Comparison of ENCODE assay signal across 8 cellular contexts in the genomic region with DNA sequence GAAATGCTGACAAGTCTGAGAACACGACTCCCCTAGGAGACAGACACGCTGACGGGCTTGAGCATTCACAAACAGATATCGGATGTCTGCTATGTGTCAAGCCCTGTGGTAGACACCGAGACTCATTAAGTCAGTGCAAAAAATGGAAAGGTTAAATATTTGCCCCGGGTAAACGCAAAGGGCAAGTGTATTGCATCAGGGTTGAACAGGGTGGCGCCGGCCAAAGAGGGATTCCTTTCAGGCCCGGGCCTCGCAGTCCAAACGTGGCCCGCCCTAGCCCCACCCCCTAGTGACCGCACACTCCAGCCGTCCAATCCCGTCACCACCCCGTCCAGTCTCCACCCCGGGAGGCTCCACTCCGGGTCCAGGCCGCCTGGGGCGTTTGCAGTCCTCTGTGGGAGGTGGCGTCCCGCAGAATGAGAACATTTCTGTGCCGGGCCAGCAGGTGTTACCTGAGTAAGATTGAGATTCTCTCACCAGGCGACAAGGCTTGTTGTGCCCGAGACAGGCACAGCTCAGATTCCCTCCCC. TPM values are rescaled to one million over a fixed set of nuclear protein-coding genes. Genes with fewer than 3 reads are reported as not detected.
DNase-seq lines count a peak whose midpoint lies in the region; ATAC-seq and TF ChIP-seq lines count a peak whose summit lies in the region.

No MANE protein-coding gene starts in this region.

- no peaks in the 10 kb centered on the region for H3K79me2 ChIP-seq in DOHH2 (ENCODE audit: control insufficient read depth, low read length)

- H3K4me1 Mint-ChIP-seq in activated T-helper 2 cell treated with anti-CD3 and anti-CD28 coated beads, Interferon-gamma antibody, Interleukin-2, Interleukin-4, amounts not matched to agents 10 μg/mL and 5 μg/mL and 100 μg/mL, durations not matched to agents 14 hours and 24 hours and 36 hours (ENCODE audit: low read depth), result peaks cover 11% of the 10 kb centered on the region
- peaks cover 47% of the 10 kb centered on the region for H3K4me1 Mint-ChIP-seq in nephron
- peaks cover 17% of the 10 kb centered on the region for H3K4me1 Mint-ChIP-seq in stimulated activated naive CD8-positive, alpha-beta T cell treated with anti-CD3 and anti-CD28 coated beads, Interleukin-15, Interleukin-2, amounts not matched to agents 100 ng/mL and 50 ng/mL, for 24 hours (ENCODE audit: low read depth)

- DNase-seq in Kasumi-1 (lab: John Stamatoyannopoulos, UW) (peak; percentile 69 to 80), RKO (ENCODE audit: low spot score) (peak; percentile 91), fibroblast of pulmonary artery (ENCODE audit: low read depth) (peak; percentile 85)
- DNase-seq in activated T-helper 2 cell treated with anti-CD3 and anti-CD28 coated beads, Interferon-gamma antibody, Interleukin-2, Interleukin-4, amounts not matched to agents 10 μg/mL and 5 μg/mL and 100 μg/mL, durations not matched to agents 14 hours and 24 hours and 36 hours (ENCODE audit: low spot score), result peak; percentile 61

- no peaks in the 10 kb centered on the region for H3K9me3 ChIP-seq in DOHH2 (ENCODE audit: control insufficient read depth, insufficient read depth, low read length)

- H3K27ac ChIP-seq in DOHH2 (ENCODE audit: low read depth, low read length), result no peak overlapping the region

- peaks cover 30% of the 10 kb centered on the region for H3K27me3 Mint-ChIP-seq in activated T-helper 2 cell treated with anti-CD3 and anti-CD28 coated beads, Interferon-gamma antibody, Interleukin-2, Interleukin-4, amounts not matched to agents 10 μg/mL and 5 μg/mL and 100 μg/mL, durations not matched to agents 14 hours and 24 hours and 36 hours (ENCODE audit: low read depth)
- peaks cover 7% of the 10 kb centered on the region for H3K27me3 Mint-ChIP-seq in nephron (ENCODE audit: low read depth)
- H3K27me3 Mint-ChIP-seq in stimulated activated naive CD8-positive, alpha-beta T cell treated with anti-CD3 and anti-CD28 coated beads, Interleukin-15, Interleukin-2, amounts not matched to agents 100 ng/mL and 50 ng/mL, for 24 hours, result peaks cover 8% of the 10 kb centered on the region

- no peaks in the 10 kb centered on the region for H4K20me1 ChIP-seq in DOHH2 (ENCODE audit: control insufficient read depth, insufficient read depth, low read depth, low read length)

- peak; percentile 94 for ATAC-seq in GM21825 (IDR thresholded peaks at IDR 0.05; ENCODE audit: unreplicated experiment)

- no peaks in the 10 kb centered on the region for H3K9me2 ChIP-seq in DOHH2 (replicated peaks; ENCODE audit: control insufficient read depth, low read length)

- peaks cover 10% of the 10 kb centered on the region; the same call in 1 of the 2 replicates for H3K4me1 ChIP-seq in DOHH2 (ENCODE audit: control insufficient read depth, low read length)

- peaks cover 44% of the 10 kb centered on the region for H3K27me3 ChIP-seq in DOHH2 (ENCODE audit: control insufficient read depth, low read length)

- H3K4me3 ChIP-seq in DOHH2 (ENCODE audit: low read length) (peak overlapping the region; percentile 69), fibroblast of pulmonary artery (replicated peaks; ENCODE audit: low read depth, low read length) (peak overlapping the region; percentile 65)

- H3K9me3 Mint-ChIP-seq in activated T-helper 2 cell treated with anti-CD3 and anti-CD28 coated beads, Interferon-gamma antibody, Interleukin-2, Interleukin-4, amounts not matched to agents 10 μg/mL and 5 μg/mL and 100 μg/mL, durations not matched to agents 14 hours and 24 hours and 36 hours, result no peaks in the 10 kb centered on the region
- H3K9me3 Mint-ChIP-seq in nephron, result no peaks in the 10 kb centered on the region
- no peaks in the 10 kb centered on the region for H3K9me3 Mint-ChIP-seq in stimulated activated naive CD8-positive, alpha-beta T cell treated with anti-CD3 and anti-CD28 coated beads, Interleukin-15, Interleukin-2, amounts not matched to agents 100 ng/mL and 50 ng/mL, for 24 hours

- no peaks in the 10 kb centered on the region for H3K36me3 Mint-ChIP-seq in activated T-helper 2 cell treated with anti-CD3 and anti-CD28 coated beads, Interferon-gamma antibody, Interleukin-2, Interleukin-4, amounts not matched to agents 10 μg/mL and 5 μg/mL and 100 μg/mL, durations not matched to agents 14 hours and 24 hours and 36 hours (ENCODE audit: low read depth)
- H3K36me3 Mint-ChIP-seq in nephron (ENCODE audit: low read depth), result no peaks in the 10 kb centered on the region
- no peaks in the 10 kb centered on the region for H3K36me3 Mint-ChIP-seq in stimulated activated naive CD8-positive, alpha-beta T cell treated with anti-CD3 and anti-CD28 coated beads, Interleukin-15, Interleukin-2, amounts not matched to agents 100 ng/mL and 50 ng/mL, for 24 hours (ENCODE audit: low read depth)

- peak overlapping the region; percentile 63 for H3K27ac Mint-ChIP-seq in activated T-helper 2 cell treated with anti-CD3 and anti-CD28 coated beads, Interferon-gamma antibody, Interleukin-2, Interleukin-4, amounts not matched to agents 10 μg/mL and 5 μg/mL and 100 μg/mL, durations not matched to agents 14 hours and 24 hours and 36 hours
- H3K27ac Mint-ChIP-seq in nephron, result peak overlapping the region; percentile 48 to 81 (median 56)
- H3K27ac Mint-ChIP-seq in stimulated activated naive CD8-positive, alpha-beta T cell treated with anti-CD3 and anti-CD28 coated beads, Interleukin-15, Interleukin-2, amounts not matched to agents 100 ng/mL and 50 ng/mL, for 24 hours, result peak overlapping the region; percentile 59

- H3K36me3 ChIP-seq in DOHH2 (ENCODE audit: control insufficient read depth, low read length), result no peaks in the 10 kb centered on the region

- H3K4me3 Mint-ChIP-seq in activated T-helper 2 cell treated with anti-CD3 and anti-CD28 coated beads, Interferon-gamma antibody, Interleukin-2, Interleukin-4, amounts not matched to agents 10 μg/mL and 5 μg/mL and 100 μg/mL, durations not matched to agents 14 hours and 24 hours and 36 hours (ENCODE audit: low read depth), result peak overlapping the region; percentile 73
- H3K4me3 Mint-ChIP-seq in nephron, result peak overlapping the region; percentile 69 to 85 (median 81)
- H3K4me3 Mint-ChIP-seq in stimulated activated naive CD8-positive, alpha-beta T cell treated with anti-CD3 and anti-CD28 coated beads, Interleukin-15, Interleukin-2, amounts not matched to agents 100 ng/mL and 50 ng/mL, for 24 hours, result peak overlapping the region; percentile 81

- H3K4me2 ChIP-seq in DOHH2 (ENCODE audit: low read length), result peak overlapping the region; percentile 83

- TF ChIP-seq CTCF in DOHH2 (IDR thresholded peaks at IDR 0.05; ENCODE audit: low read depth, low read length, poor library complexity, severe bottlenecking) (no peak), fibroblast of pulmonary artery (IDR thresholded peaks at IDR 0.05; ENCODE audit: low read length, missing control alignments) (no peak), nephron (IDR thresholded peaks at IDR 0.05; ENCODE audit: unreplicated experiment in 3 of 3) (no peak)

- intact Hi-C loops in activated T-helper 2 cell treated with anti-CD3 and anti-CD28 coated beads, Interferon-gamma antibody, Interleukin-2, Interleukin-4, amounts not matched to agents 10 μg/mL and 5 μg/mL and 100 μg/mL, durations not matched to agents 14 hours and 24 hours and 36 hours (cut with micrococcal nuclease), result loop anchor here (1.0 to 5.0 kb wide), 2 partner anchors 16 to 148 kb away; a partner anchor contains a TSS

- H3F3A ChIP-seq in DOHH2 (ENCODE audit: control insufficient read depth, insufficient read depth), result no peaks in the 10 kb centered on the region

RNA-seq across cellular contexts. Expression of a gene that starts 16.3 kb away (rescaled TPM):
- total RNA-seq in activated T-helper 2 cell treated with anti-CD3 and anti-CD28 coated beads, Interferon-gamma antibody, Interleukin-2, Interleukin-4, amounts not matched to agents 10 μg/mL and 5 μg/mL and 100 μg/mL, durations not matched to agents 14 hours and 24 hours and 36 hours, result 14.9 and 16.9 TPM in 2 replicates

RNA-seq across cellular contexts. Expression of a gene that starts 20.0 kb away (rescaled TPM):
- not detected in 2 replicates for total RNA-seq in activated T-helper 2 cell treated with anti-CD3 and anti-CD28 coated beads, Interferon-gamma antibody, Interleukin-2, Interleukin-4, amounts not matched to agents 10 μg/mL and 5 μg/mL and 100 μg/mL, durations not matched to agents 14 hours and 24 hours and 36 hours

RNA-seq across cellular contexts. Expression of a gene that starts 43.6 kb away (rescaled TPM):
- total RNA-seq in activated T-helper 2 cell treated with anti-CD3 and anti-CD28 coated beads, Interferon-gamma antibody, Interleukin-2, Interleukin-4, amounts not matched to agents 10 μg/mL and 5 μg/mL and 100 μg/mL, durations not matched to agents 14 hours and 24 hours and 36 hours, result not detected in 2 replicates

RNA-seq across cellular contexts. Expression of a gene that starts 58.4 kb away (rescaled TPM):
- not detected in 2 replicates for total RNA-seq in activated T-helper 2 cell treated with anti-CD3 and anti-CD28 coated beads, Interferon-gamma antibody, Interleukin-2, Interleukin-4, amounts not matched to agents 10 μg/mL and 5 μg/mL and 100 μg/mL, durations not matched to agents 14 hours and 24 hours and 36 hours
